9 cellular contexts compared by ENCODE assay signal in genomic region chr1:39105061-39105840, GRCh38.
DNase-seq lines count a peak whose midpoint lies in the region; ATAC-seq, FAIRE-seq and TF ChIP-seq lines count a peak whose summit lies in the region.
"Had no signal": no experiment of that assay in that cellular context is flagged by ENCODE, and none has a peak within 500 bp of the region (broad histone marks: within the 10 kb centered on the region; RNA-seq: fewer than 3 reads in every experiment).

No MANE protein-coding gene starts in this region.

- peaks cover 66% of the 10 kb centered on the region for H3K79me2 ChIP-seq in astrocyte (ENCODE audit: insufficient read depth, low read length)

- H2AFZ ChIP-seq in astrocyte (ENCODE audit: low read depth, low read length) = peak overlapping the region; percentile 44

- no peak for TF ChIP-seq CTCF in astrocyte (IDR thresholded peaks at IDR 0.05; ENCODE audit: insufficient read depth, low read depth, low read length)
- no peak for TF ChIP-seq CTCF in retinal pigment epithelial cell (conservative IDR thresholded peaks at IDR 0.05; ENCODE audit: low read depth, low read length)

- peak overlapping the region; percentile 94 for H3K9ac ChIP-seq in astrocyte (ENCODE audit: low read length)

- ATAC-seq in T-cell (replicated peaks in 1 of 4) = peak; percentile 83 to 92 (median 90)

- H3K4me1 ChIP-seq in astrocyte (ENCODE audit: insufficient read depth, low read length) = peaks cover 52% of the 10 kb centered on the region

- H3K36me3 Mint-ChIP-seq in T-cell (no peaks in the 10 kb centered on the region), astrocyte (ENCODE audit: low read depth, unreplicated experiment) (no peaks in the 10 kb centered on the region)

- H3K27me3 ChIP-seq in astrocyte (ENCODE audit: insufficient read depth, low read length) = no peaks in the 10 kb centered on the region

- no peaks in the 10 kb centered on the region for H3K9me3 ChIP-seq in astrocyte (ENCODE audit: insufficient read depth, low read depth, low read length)

- no peaks in the 10 kb centered on the region for H3K9me3 Mint-ChIP-seq in T-cell
- no peaks in the 10 kb centered on the region for H3K9me3 Mint-ChIP-seq in astrocyte (ENCODE audit: unreplicated experiment)

- peak overlapping the region; percentile 87 for H3K4me3 ChIP-seq in astrocyte (ENCODE audit: insufficient read depth, low read depth, low read length)
- peak overlapping the region; percentile 75 for H3K4me3 ChIP-seq in retinal pigment epithelial cell (ENCODE audit: low read length)

- FAIRE-seq in astrocyte (lab: Jason Lieb, UNC) = no peak
- FAIRE-seq: G401.6 had no signal

- H3K27ac Mint-ChIP-seq in T-cell = no peak overlapping the region
- H3K27ac Mint-ChIP-seq in astrocyte (ENCODE audit: unreplicated experiment) = no peak overlapping the region

- no peaks in the 10 kb centered on the region for H3K36me3 ChIP-seq in astrocyte (ENCODE audit: insufficient read depth, low read length)

- peak overlapping the region; percentile 96 for H3K4me2 ChIP-seq in astrocyte (ENCODE audit: low read length)

- H4K20me1 ChIP-seq in astrocyte (ENCODE audit: insufficient read depth, low read length) = peaks cover 29% of the 10 kb centered on the region

- H3K27ac ChIP-seq in astrocyte (ENCODE audit: low read depth, low read length) = peak overlapping the region; percentile 89

- CTCF ChIA-PET in T-cell (lab: Charles Lee) = no interaction called here

- no peaks in the 10 kb centered on the region for H3K27me3 Mint-ChIP-seq in T-cell
- no peaks in the 10 kb centered on the region for H3K27me3 Mint-ChIP-seq in astrocyte (ENCODE audit: low read depth, unreplicated experiment)

- POLR2A ChIA-PET in T-cell (lab: Charles Lee) = no interaction called here

- H3K4me3 Mint-ChIP-seq in T-cell (peak overlapping the region in 2 of 3 donors; percentile 78 to 81), astrocyte (ENCODE audit: unreplicated experiment) (peak overlapping the region; percentile 45)

- DNase-seq in NCI-H748 (lab: John Stamatoyannopoulos, UW; ENCODE audit: unreplicated experiment) (peak; percentile 62), NCI-H748 treated with DMSO at 0.1 percent for 48 hours (lab: John Stamatoyannopoulos, UW) (no peak), HK-2 (ENCODE audit: unreplicated experiment) (peak; percentile 69), T-cell (peak in 33 of 34 experiments; percentile 18 to 66 (median 49)), astrocyte (ENCODE audit: low read depth) (no peak), hippocampal formation (lab: John Stamatoyannopoulos, UW) (peak; percentile 32 to 72), retinal pigment epithelial cell (ENCODE audit: low read depth) (no peak), NCI-H1436 (lab: John Stamatoyannopoulos, UW) (no peak)

- H3K4me1 Mint-ChIP-seq in T-cell = peaks cover 25 to 36% (median 33%) of the 10 kb centered on the region in 3 donors
- peaks cover 32% of the 10 kb centered on the region for H3K4me1 Mint-ChIP-seq in astrocyte (ENCODE audit: low read depth, unreplicated experiment)

Comparison
In these comparisons a context has a peak if more than half of its experiments do, and no peak if none do; other contexts are left out.
1. DNase-seq: peak in NCI-H748 (single experiment), HK-2 (single experiment), T-cell (33 of 34) and hippocampal formation (2 of 2); none in NCI-H748 treated with DMSO at 0.1 percent for 48 hours (single experiment), astrocyte (single experiment), retinal pigment epithelial cell (single experiment) and NCI-H1436 (single experiment).